In the genomic region with DNA sequence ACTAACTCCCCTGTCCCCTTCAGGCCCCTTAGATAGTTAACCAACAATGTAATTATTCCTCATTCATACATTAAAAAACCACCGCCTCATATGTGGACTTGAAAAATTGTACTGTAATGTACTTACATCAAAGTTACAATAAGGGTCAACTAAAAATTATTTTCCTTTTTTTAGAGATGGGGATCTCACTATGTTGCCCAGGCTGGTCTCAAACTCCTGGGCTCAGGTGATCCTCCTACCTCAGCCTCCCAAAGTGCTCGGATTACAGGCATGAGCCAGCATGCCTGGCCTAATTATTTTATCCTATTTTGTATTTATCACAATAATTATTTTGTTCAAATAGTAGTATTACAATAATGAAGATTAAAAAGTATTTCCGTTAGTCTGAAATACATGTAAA, we compare ENCODE assay signal across 1 cellular context.
A peak's percentile ranks its signal among the peaks of the same experiment; 100 is the strongest.
TF ChIP-seq lines count a peak whose summit lies in the region.

No MANE protein-coding gene starts in this region.

TF ChIP-seq in K562, 482 proteins besides CTCF, POLR2A, EP300 and RAD21:
- TF ChIP-seq, protein P1, sequence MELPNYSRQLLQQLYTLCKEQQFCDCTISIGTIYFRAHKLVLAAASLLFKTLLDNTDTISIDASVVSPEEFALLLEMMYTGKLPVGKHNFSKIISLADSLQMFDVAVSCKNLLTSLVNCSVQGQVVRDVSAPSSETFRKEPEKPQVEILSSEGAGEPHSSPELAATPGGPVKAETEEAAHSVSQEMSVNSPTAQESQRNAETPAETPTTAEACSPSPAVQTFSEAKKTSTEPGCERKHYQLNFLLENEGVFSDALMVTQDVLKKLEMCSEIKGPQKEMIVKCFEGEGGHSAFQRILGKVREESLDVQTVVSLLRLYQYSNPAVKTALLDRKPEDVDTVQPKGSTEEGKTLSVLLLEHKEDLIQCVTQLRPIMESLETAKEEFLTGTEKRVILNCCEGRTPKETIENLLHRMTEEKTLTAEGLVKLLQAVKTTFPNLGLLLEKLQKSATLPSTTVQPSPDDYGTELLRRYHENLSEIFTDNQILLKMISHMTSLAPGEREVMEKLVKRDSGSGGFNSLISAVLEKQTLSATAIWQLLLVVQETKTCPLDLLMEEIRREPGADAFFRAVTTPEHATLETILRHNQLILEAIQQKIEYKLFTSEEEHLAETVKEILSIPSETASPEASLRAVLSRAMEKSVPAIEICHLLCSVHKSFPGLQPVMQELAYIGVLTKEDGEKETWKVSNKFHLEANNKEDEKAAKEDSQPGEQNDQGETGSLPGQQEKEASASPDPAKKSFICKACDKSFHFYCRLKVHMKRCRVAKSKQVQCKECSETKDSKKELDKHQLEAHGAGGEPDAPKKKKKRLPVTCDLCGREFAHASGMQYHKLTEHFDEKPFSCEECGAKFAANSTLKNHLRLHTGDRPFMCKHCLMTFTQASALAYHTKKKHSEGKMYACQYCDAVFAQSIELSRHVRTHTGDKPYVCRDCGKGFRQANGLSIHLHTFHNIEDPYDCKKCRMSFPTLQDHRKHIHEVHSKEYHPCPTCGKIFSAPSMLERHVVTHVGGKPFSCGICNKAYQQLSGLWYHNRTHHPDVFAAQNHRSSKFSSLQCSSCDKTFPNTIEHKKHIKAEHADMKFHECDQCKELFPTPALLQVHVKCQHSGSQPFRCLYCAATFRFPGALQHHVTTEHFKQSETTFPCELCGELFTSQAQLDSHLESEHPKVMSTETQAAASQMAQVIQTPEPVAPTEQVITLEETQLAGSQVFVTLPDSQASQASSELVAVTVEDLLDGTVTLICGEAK (IDR thresholded peaks at IDR 0.05), result no peak
- TF ChIP-seq, protein P1 (CRISPR knock-in tag; IDR thresholded peaks at IDR 0.05), result no peak
- peak; percentile 84 for TF ChIP-seq ZNF121 (CRISPR knock-in tag; conservative IDR thresholded peaks at IDR 0.05)
TF ChIP-seq in K562: peak in this region for 1.
